18 cellular contexts compared by ENCODE assay signal in the genomic region with DNA sequence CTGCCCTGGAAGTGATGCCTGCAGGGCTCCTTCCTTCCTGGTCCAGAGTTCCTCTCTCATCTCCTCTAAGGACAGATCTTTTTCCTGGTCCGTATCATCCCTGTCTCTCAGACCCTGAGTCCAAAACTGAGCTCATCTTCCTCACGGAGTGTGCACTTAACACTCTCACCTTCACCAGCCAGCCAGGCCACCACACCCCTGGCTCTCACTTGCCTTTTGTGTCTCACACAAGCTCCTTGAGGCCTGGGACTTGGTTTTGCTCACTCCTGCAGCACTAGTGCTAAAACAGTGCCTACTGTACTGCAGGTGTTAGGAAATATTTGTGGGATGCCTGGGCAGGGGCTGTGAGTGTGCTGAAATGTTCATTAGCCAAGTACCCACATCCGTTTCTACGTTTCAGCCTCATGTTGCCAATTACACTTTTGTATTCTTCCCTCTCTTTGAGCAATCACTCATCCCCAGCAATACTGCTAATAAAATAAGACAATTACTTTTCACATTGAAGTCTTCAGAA. TPM values are rescaled to one million over a fixed set of nuclear protein-coding genes. Genes with fewer than 3 reads are reported as not detected.
A peak's percentile ranks its signal among the peaks of the same experiment; 100 is the strongest.
DNase-seq lines count a peak whose midpoint lies in the region; ATAC-seq and TF ChIP-seq lines count a peak whose summit lies in the region.
"Had no signal": no experiment of that assay in that cellular context is flagged by ENCODE, and none has a peak within 500 bp of the region (broad histone marks: within the 10 kb centered on the region; RNA-seq: fewer than 3 reads in every experiment).

No MANE protein-coding gene starts in this region.

- H3K27ac ChIP-seq in DND-41 (ENCODE audit: low read length) = peak overlapping the region; percentile 63
- no peak overlapping the region for H3K27ac ChIP-seq in lower lobe of right lung
- no peak overlapping the region for H3K27ac ChIP-seq in prostate gland
- H3K27ac ChIP-seq: coronary artery had no signal

- no peak for TF ChIP-seq POLR2A in prostate gland (IDR thresholded peaks at IDR 0.05)

- no peak overlapping the region for H3K9ac ChIP-seq in DND-41 (ENCODE audit: low read depth, low read length)

- no peaks in the 10 kb centered on the region for H4K20me1 ChIP-seq in DND-41 (ENCODE audit: insufficient read depth, low read length)

- TF ChIP-seq CTCF in AG10803 (conservative IDR thresholded peaks at IDR 0.05; ENCODE audit: low read length) (no peak), DND-41 (IDR thresholded peaks at IDR 0.05; ENCODE audit: borderline replicate concordance, extremely low read depth, low read length, poor library complexity, severe bottlenecking) (no peak), lower lobe of right lung (IDR thresholded peaks at IDR 0.05) (no peak), prostate gland (IDR thresholded peaks at IDR 0.05) (no peak)

- H3K4me3 ChIP-seq in AG10803 (ENCODE audit: low read length) (no peak overlapping the region), DND-41 (ENCODE audit: low read depth in 1 of 2, low read length in 2 of 2) (no peak overlapping the region), lower lobe of right lung (no peak overlapping the region), prostate gland (no peak overlapping the region)
- H3K4me3 ChIP-seq: coronary artery, GM23338 had no signal

- peak; percentile 9 for DNase-seq in AG10803 (ENCODE audit: low read depth)
- peak; percentile 70 for DNase-seq in DND-41
- peak; percentile 57 for DNase-seq in SKM-1 (lab: John Stamatoyannopoulos, UW; ENCODE audit: unreplicated experiment)
- DNase-seq in lower lobe of right lung = no peak
- no peak for DNase-seq in NCI-H2227 (lab: John Stamatoyannopoulos, UW; ENCODE audit: unreplicated experiment)
- no peak for DNase-seq in prostate gland (ENCODE audit: low spot score)
- DNase-seq: activated CD4-positive, CD25-positive, alpha-beta regulatory T cell; foreskin melanocyte; GDM1; left colon; NCI-H1694; NCI-H345; NK-92 treated with Interleukin-12 subunit alpha and Interleukin-12 subunit beta, amount 100 ng/mL, for 24 hours had no signal

- peak; percentile 97 for ATAC-seq in DND-41 (ENCODE audit: insufficient read depth, low read depth)
- ATAC-seq in lower lobe of right lung = peak; percentile 23 to 52
- ATAC-seq in GM18870 (IDR thresholded peaks at IDR 0.05; ENCODE audit: unreplicated experiment) = no peak
- ATAC-seq in GM18511 (IDR thresholded peaks at IDR 0.05; ENCODE audit: unreplicated experiment) = no peak
- ATAC-seq: GM23338, left colon, Right ventricle myocardium inferior had no signal

- 85% methylated on average over 4 of the region's 4 CpGs for WGBS in prostate gland

- H3K79me2 ChIP-seq in DND-41 (ENCODE audit: insufficient read depth, low read length) = no peaks in the 10 kb centered on the region

- no peaks in the 10 kb centered on the region for H3K36me3 ChIP-seq in DND-41 (ENCODE audit: insufficient read depth, low read length)
- H3K36me3 ChIP-seq in lower lobe of right lung = peaks cover 14% of the 10 kb centered on the region
- H3K36me3 ChIP-seq in prostate gland = no peaks in the 10 kb centered on the region

- H2AFZ ChIP-seq in DND-41 (ENCODE audit: low read depth, low read length) = peak overlapping the region; percentile 20; the same call in 1 of the 2 replicates
- H2AFZ ChIP-seq: GM23338 had no signal

- no peak overlapping the region; the same call in 1 of the 2 replicates for H3K4me2 ChIP-seq in DND-41 (ENCODE audit: insufficient read depth, low read length)
- H3K4me2 ChIP-seq: GM23338 had no signal

- peaks cover 20% of the 10 kb centered on the region for H3K4me1 ChIP-seq in DND-41 (ENCODE audit: insufficient read depth, low read length)
- peaks cover 7% of the 10 kb centered on the region for H3K4me1 ChIP-seq in lower lobe of right lung
- no peaks in the 10 kb centered on the region for H3K4me1 ChIP-seq in prostate gland (replicated peaks)

- no peaks in the 10 kb centered on the region for H3K9me3 ChIP-seq in DND-41 (ENCODE audit: insufficient read depth, low read length, severe bottlenecking)
- no peaks in the 10 kb centered on the region for H3K9me3 ChIP-seq in lower lobe of right lung
- no peaks in the 10 kb centered on the region for H3K9me3 ChIP-seq in prostate gland

- intact Hi-C loops in lower lobe of right lung (cut with DNase I) (no loop called here), prostate gland (cut with DNase I) (no loop called here)

- no peaks in the 10 kb centered on the region for H3K27me3 ChIP-seq in DND-41 (ENCODE audit: insufficient read depth, low read length, poor library complexity)
- H3K27me3 ChIP-seq in lower lobe of right lung (ENCODE audit: low read depth) = no peaks in the 10 kb centered on the region
- no peaks in the 10 kb centered on the region for H3K27me3 ChIP-seq in prostate gland (replicated peaks; ENCODE audit: insufficient read depth)

RNA-seq across cellular contexts. Expression of a gene that starts 21.4 kb away (rescaled TPM):
- total RNA-seq in lower lobe of right lung (122 TPM), prostate gland (10 to 100 TPM; 21.9 to 46.4 TPM)

Comparison
In these comparisons a context has a peak if more than half of its experiments do, and no peak if none do; other contexts are left out.
1. DNase-seq: peak in AG10803 (single experiment), DND-41 (single experiment) and SKM-1 (single experiment); none in lower lobe of right lung (single experiment), NCI-H2227 (single experiment) and prostate gland (single experiment).
2. ATAC-seq: peak in DND-41 (single experiment) and lower lobe of right lung (2 of 2); none in GM18870 (single experiment) and GM18511 (single experiment).